In genomic region chr12:2634481-2634880, GRCh38 we compare ENCODE assay signal across 14 cellular contexts.
DNase-seq lines count a peak whose midpoint lies in the region; TF ChIP-seq lines count a peak whose summit lies in the region.
"Had no signal": no experiment of that assay in that cellular context is flagged by ENCODE, and none has a peak within 500 bp of the region (broad histone marks: within the 10 kb centered on the region; RNA-seq: fewer than 3 reads in every experiment).

No MANE protein-coding gene starts in this region.

- TF ChIP-seq CTCF in osteoblast (IDR thresholded peaks at IDR 0.05; ENCODE audit: extremely low read depth, low read depth, low read length) (no peak), adrenal gland (IDR thresholded peaks at IDR 0.05) (no peak)

- DNase-seq in CD1c-positive myeloid dendritic cell (ENCODE audit: extremely low spot score): peak; percentile 58
- DNase-seq in HT1080 (ENCODE audit: low read depth): peak; percentile 39
- DNase-seq in dermis blood vessel endothelial cell: peak; percentile 46
- peak; percentile 81 for DNase-seq in osteoblast (ENCODE audit: insufficient read length, low spot score, missing footprints)
- no peak for DNase-seq in stimulated activated CD4-positive, alpha-beta T cell treated with anti-CD3 and anti-CD28 coated beads, Interleukin-12 subunit alpha, Interleukin-12 subunit beta, amount 100 ng/mL, for 4 hours
- no peak for DNase-seq in putamen (ENCODE audit: low spot score)
- no peak for DNase-seq in adrenal gland
- DNase-seq: C1 segment of cervical spinal cord; CD4-positive, alpha-beta memory T cell; DMS153; DND-41; GF-D8; HCEC 1CT; HFFc6 had no signal

- no peak overlapping the region for H2AFZ ChIP-seq in osteoblast (ENCODE audit: low read length)

- no peaks in the 10 kb centered on the region for H4K20me1 ChIP-seq in osteoblast (ENCODE audit: insufficient read depth, low read length)

- H3K27ac ChIP-seq in osteoblast (ENCODE audit: low read depth, low read length) (no peak overlapping the region), adrenal gland (no peak overlapping the region)

- no peaks in the 10 kb centered on the region for H3K9me3 ChIP-seq in osteoblast (ENCODE audit: low read depth, low read length)
- no peaks in the 10 kb centered on the region for H3K9me3 ChIP-seq in adrenal gland (replicated peaks in 1 of 3)

- intact Hi-C loops in adrenal gland (cut with DNase I): no loop called here

- H3K4me1 ChIP-seq in osteoblast (ENCODE audit: insufficient read depth, low read length): peaks cover 3% of the 10 kb centered on the region
- peaks cover 0 to 7% of the 10 kb centered on the region in 2 donors for H3K4me1 ChIP-seq in adrenal gland (replicated peaks in 1 of 2)

- WGBS in adrenal gland, 4 donors: 67 to 86% (median 77%) methylated on average over 2 of the region's 2 CpGs

- H3K4me3 ChIP-seq in osteoblast (ENCODE audit: insufficient read depth, low read length) (no peak overlapping the region), adrenal gland (no peak overlapping the region)

- no peak overlapping the region for H3K4me2 ChIP-seq in osteoblast (ENCODE audit: insufficient read depth, low read length)

- no peaks in the 10 kb centered on the region for H3K79me2 ChIP-seq in osteoblast (ENCODE audit: insufficient read depth, low read length)

- no peaks in the 10 kb centered on the region for H3K36me3 ChIP-seq in osteoblast (ENCODE audit: insufficient read depth, low read length)
- no peaks in the 10 kb centered on the region for H3K36me3 ChIP-seq in adrenal gland (replicated peaks in 1 of 2)

- H3K27me3 ChIP-seq in osteoblast (ENCODE audit: insufficient read depth, low read length) (no peaks in the 10 kb centered on the region), adrenal gland (no peaks in the 10 kb centered on the region)

- TF ChIP-seq POLR2A in adrenal gland (IDR thresholded peaks at IDR 0.05): no peak

Comparison
In these comparisons a context has a peak if more than half of its experiments do, and no peak if none do; other contexts are left out.
1. DNase-seq: peak in CD1c-positive myeloid dendritic cell (single experiment), HT1080 (single experiment), dermis blood vessel endothelial cell (single experiment) and osteoblast (single experiment); none in stimulated activated CD4-positive, alpha-beta T cell treated with anti-CD3 and anti-CD28 coated beads, Interleukin-12 subunit alpha, Interleukin-12 subunit beta, amount 100 ng/mL, for 4 hours (single experiment), putamen (single experiment) and adrenal gland (0 of 7).